In genomic region chr10:97687785-97688781, GRCh38 we compare ENCODE assay signal across 1 cellular context.
TF ChIP-seq lines count a peak whose summit lies in the region.

No MANE protein-coding gene starts in this region.

TF ChIP-seq in K562, 482 proteins besides CTCF, POLR2A, EP300 and RAD21 (continued from another document and continues in another):
- TF ChIP-seq DIDO1 (tag; IDR thresholded peaks at IDR 0.05; ENCODE audit: low read depth) = no peak
- TF ChIP-seq TAF9B (IDR thresholded peaks at IDR 0.05; ENCODE audit: partially characterized antibody) = no peak
- no peak for TF ChIP-seq VEZF1 (CRISPR knock-in tag; IDR thresholded peaks at IDR 0.05)
- TF ChIP-seq, protein P1, sequence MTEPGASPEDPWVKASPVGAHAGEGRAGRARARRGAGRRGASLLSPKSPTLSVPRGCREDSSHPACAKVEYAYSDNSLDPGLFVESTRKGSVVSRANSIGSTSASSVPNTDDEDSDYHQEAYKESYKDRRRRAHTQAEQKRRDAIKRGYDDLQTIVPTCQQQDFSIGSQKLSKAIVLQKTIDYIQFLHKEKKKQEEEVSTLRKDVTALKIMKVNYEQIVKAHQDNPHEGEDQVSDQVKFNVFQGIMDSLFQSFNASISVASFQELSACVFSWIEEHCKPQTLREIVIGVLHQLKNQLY (CRISPR knock-in tag; conservative IDR thresholded peaks at IDR 0.05) = no peak
- TF ChIP-seq SP2 (IDR thresholded peaks at IDR 0.05; ENCODE audit: extremely low read depth, low read depth, low read length, poor library complexity, severe bottlenecking) = no peak
- TF ChIP-seq MAFF (IDR thresholded peaks at IDR 0.05; ENCODE audit: low read length) = no peak
- no peak for TF ChIP-seq CBX1 (IDR thresholded peaks at IDR 0.05; ENCODE audit: low read depth)
- peak; percentile 68 for TF ChIP-seq ZNF395 (CRISPR knock-in tag; IDR thresholded peaks at IDR 0.05)
- no peak for TF ChIP-seq GATA2 (CRISPR knock-in tag; IDR thresholded peaks at IDR 0.05)
- no peak for TF ChIP-seq ZFP30 (CRISPR knock-in tag; IDR thresholded peaks at IDR 0.05; ENCODE audit: borderline replicate concordance)
- TF ChIP-seq HOXB6 (CRISPR knock-in tag; IDR thresholded peaks at IDR 0.05; ENCODE audit: borderline replicate concordance) = no peak
- TF ChIP-seq, protein P2, sequence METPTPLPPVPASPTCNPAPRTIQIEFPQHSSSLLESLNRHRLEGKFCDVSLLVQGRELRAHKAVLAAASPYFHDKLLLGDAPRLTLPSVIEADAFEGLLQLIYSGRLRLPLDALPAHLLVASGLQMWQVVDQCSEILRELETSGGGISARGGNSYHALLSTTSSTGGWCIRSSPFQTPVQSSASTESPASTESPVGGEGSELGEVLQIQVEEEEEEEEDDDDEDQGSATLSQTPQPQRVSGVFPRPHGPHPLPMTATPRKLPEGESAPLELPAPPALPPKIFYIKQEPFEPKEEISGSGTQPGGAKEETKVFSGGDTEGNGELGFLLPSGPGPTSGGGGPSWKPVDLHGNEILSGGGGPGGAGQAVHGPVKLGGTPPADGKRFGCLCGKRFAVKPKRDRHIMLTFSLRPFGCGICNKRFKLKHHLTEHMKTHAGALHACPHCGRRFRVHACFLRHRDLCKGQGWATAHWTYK (CRISPR knock-in tag; IDR thresholded peaks at IDR 0.05) = no peak
- 0 out of 2 replicates have a peak, but pooled peaks have one; percentile 27 for TF ChIP-seq GTF2A2 (tag; IDR thresholded peaks at IDR 0.05)
- TF ChIP-seq WHSC1 (IDR thresholded peaks at IDR 0.05; ENCODE audit: low read length) = no peak
- no peak for TF ChIP-seq HMGN3 (IDR thresholded peaks at IDR 0.05; ENCODE audit: borderline replicate concordance, extremely low read depth, insufficient read length, low read depth, low read length)
- no peak for TF ChIP-seq ASH1L (IDR thresholded peaks at IDR 0.05; ENCODE audit: borderline replicate concordance, low read depth, partially characterized antibody)
- TF ChIP-seq MEIS2 (IDR thresholded peaks at IDR 0.05; ENCODE audit: partially characterized antibody) = peak; percentile 43
- TF ChIP-seq ZNF589 (CRISPR knock-in tag; IDR thresholded peaks at IDR 0.05; ENCODE audit: low read depth) = no peak; the same call in 1 of the 2 replicates
- no peak for TF ChIP-seq ID3 (CRISPR knock-in tag; IDR thresholded peaks at IDR 0.05)
- TF ChIP-seq ID3 (tag; IDR thresholded peaks at IDR 0.05) = peak; percentile 67
- no peak for TF ChIP-seq U2AF1 (optimal IDR thresholded peaks at IDR 0.05; ENCODE audit: low read depth, low read length)
- 0 out of 2 replicates have a peak, but pooled peaks have one; percentile 12 for TF ChIP-seq CEBPB (tag; IDR thresholded peaks at IDR 0.05)
- 0 out of 4 replicates have a peak, but pooled peaks of 1 of the 2 experiments have one; percentile 0 for TF ChIP-seq MNT (conservative IDR thresholded peaks at IDR 0.05)
- TF ChIP-seq MEF2D (tag; conservative IDR thresholded peaks at IDR 0.05; ENCODE audit: low read depth) = 0 out of 2 replicates have a peak, but pooled peaks have one; percentile 34
- TF ChIP-seq FOXK1 (CRISPR knock-in tag; IDR thresholded peaks at IDR 0.05; ENCODE audit: borderline replicate concordance) = 0 out of 2 replicates have a peak, but pooled peaks have one; percentile 7
- no peak for TF ChIP-seq HDAC1 (IDR thresholded peaks at IDR 0.05)
- TF ChIP-seq LEF1 (IDR thresholded peaks at IDR 0.05) = no peak
- no peak for TF ChIP-seq COPS2 (conservative IDR thresholded peaks at IDR 0.05)
- no peak for TF ChIP-seq RBFOX2 (IDR thresholded peaks at IDR 0.05; ENCODE audit: low read depth, low read length)
- TF ChIP-seq ZNF280B (CRISPR knock-in tag; IDR thresholded peaks at IDR 0.05) = no peak
- TF ChIP-seq SUPT5H (IDR thresholded peaks at IDR 0.05) = no peak; the same call in 1 of the 2 replicates
- no peak for TF ChIP-seq DMBX1 (CRISPR knock-in tag; IDR thresholded peaks at IDR 0.05; ENCODE audit: borderline replicate concordance)
- no peak for TF ChIP-seq PHF8 (IDR thresholded peaks at IDR 0.05; ENCODE audit: borderline replicate concordance, low read length)
- peak; percentile 44; the same call in 1 of the 2 replicates for TF ChIP-seq ZNF644 (tag; IDR thresholded peaks at IDR 0.05; ENCODE audit: low read depth)
- TF ChIP-seq PHF21A (IDR thresholded peaks at IDR 0.05; ENCODE audit: borderline replicate concordance, low read depth) = no peak
- peak; percentile 51; the same call in 1 of the 2 replicates for TF ChIP-seq C11orf30 (IDR thresholded peaks at IDR 0.05; ENCODE audit: low read depth)
- no peak; the same call in 1 of the 2 replicates for TF ChIP-seq PTRF (tag; IDR thresholded peaks at IDR 0.05)
- TF ChIP-seq, protein P3, sequence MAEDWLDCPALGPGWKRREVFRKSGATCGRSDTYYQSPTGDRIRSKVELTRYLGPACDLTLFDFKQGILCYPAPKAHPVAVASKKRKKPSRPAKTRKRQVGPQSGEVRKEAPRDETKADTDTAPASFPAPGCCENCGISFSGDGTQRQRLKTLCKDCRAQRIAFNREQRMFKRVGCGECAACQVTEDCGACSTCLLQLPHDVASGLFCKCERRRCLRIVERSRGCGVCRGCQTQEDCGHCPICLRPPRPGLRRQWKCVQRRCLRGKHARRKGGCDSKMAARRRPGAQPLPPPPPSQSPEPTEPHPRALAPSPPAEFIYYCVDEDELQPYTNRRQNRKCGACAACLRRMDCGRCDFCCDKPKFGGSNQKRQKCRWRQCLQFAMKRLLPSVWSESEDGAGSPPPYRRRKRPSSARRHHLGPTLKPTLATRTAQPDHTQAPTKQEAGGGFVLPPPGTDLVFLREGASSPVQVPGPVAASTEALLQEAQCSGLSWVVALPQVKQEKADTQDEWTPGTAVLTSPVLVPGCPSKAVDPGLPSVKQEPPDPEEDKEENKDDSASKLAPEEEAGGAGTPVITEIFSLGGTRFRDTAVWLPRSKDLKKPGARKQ (CRISPR knock-in tag; IDR thresholded peaks at IDR 0.05) = no peak
- TF ChIP-seq PHF20 (IDR thresholded peaks at IDR 0.05; ENCODE audit: partially characterized antibody) = no peak
- no peak for TF ChIP-seq ZNF449 (CRISPR knock-in tag; IDR thresholded peaks at IDR 0.05)
- peak; percentile 46; the same call in 1 of the 2 replicates for TF ChIP-seq ZNF175 (CRISPR knock-in tag; IDR thresholded peaks at IDR 0.05; ENCODE audit: low read depth)
- no peak for TF ChIP-seq ZNF445 (CRISPR knock-in tag; IDR thresholded peaks at IDR 0.05; ENCODE audit: low read depth)
- no peak for TF ChIP-seq IRF2 (CRISPR knock-in tag; IDR thresholded peaks at IDR 0.05)
- TF ChIP-seq AFF4 (CRISPR knock-in tag; IDR thresholded peaks at IDR 0.05) = no peak
- TF ChIP-seq ZNF785 (CRISPR knock-in tag; IDR thresholded peaks at IDR 0.05) = 0 out of 2 replicates have a peak, but pooled peaks have one; percentile 41
- no peak for TF ChIP-seq GTF3C2 (IDR thresholded peaks at IDR 0.05; ENCODE audit: borderline replicate concordance, extremely low read depth, insufficient read length)
- no peak for TF ChIP-seq GATAD2A (IDR thresholded peaks at IDR 0.05)
